ENCODE assay signal across 9 cellular contexts in genomic region chr11:78646564-78647185, GRCh38.
A peak's percentile ranks its signal among the peaks of the same experiment; 100 is the strongest.
DNase-seq lines count a peak whose midpoint lies in the region; ATAC-seq and TF ChIP-seq lines count a peak whose summit lies in the region.
"Had no signal": no experiment of that assay in that cellular context is flagged by ENCODE, and none has a peak within 500 bp of the region (broad histone marks: within the 10 kb centered on the region; RNA-seq: fewer than 3 reads in every experiment).

No MANE protein-coding gene starts in this region.

- H3K27ac ChIP-seq in HEK293 (ENCODE audit: extremely low read depth, low read depth, low read length) (no peak overlapping the region), VCaP (no peak overlapping the region)
- H3K27ac ChIP-seq: SJSA1 had no signal

- no peak overlapping the region for H3K27ac Mint-ChIP-seq in memory B cell

- no peaks in the 10 kb centered on the region for H3K4me1 ChIP-seq in HEK293 (ENCODE audit: control insufficient read depth, insufficient read depth, low read length)
- H3K4me1 ChIP-seq: SJSA1 had no signal

- no peak overlapping the region for H3K4me3 Mint-ChIP-seq in memory B cell

- peaks cover 15% of the 10 kb centered on the region for H3K27me3 Mint-ChIP-seq in memory B cell

- POLR2A ChIA-PET in HEK293 (lab: Yijun Ruan, JAX): interaction anchor here (1.1 to 1.3 kb wide), 2 partner anchors 69 to 1309 kb away, joined by 3 read pairs; no protein-coding TSS in a partner anchor

- ATAC-seq in memory B cell (ENCODE audit: low read depth): peak; percentile 59
- ATAC-seq in stimulated activated naive CD8-positive, alpha-beta T cell treated with anti-CD3 and anti-CD28 coated beads, Interleukin-15, Interleukin-2, amounts not matched to agents 100 U/mL and 50 U/mL, for 24 hours: no peak

- CTCF ChIA-PET in HEK293 (lab: Yijun Ruan, JAX): interaction anchor here (0.6 to 7.0 kb wide), 49 partner anchors 8 to 846 kb away, joined by 3 to 108 read pairs (median 4); no protein-coding TSS in a partner anchor

- no peaks in the 10 kb centered on the region for H3K36me3 Mint-ChIP-seq in memory B cell

- no peaks in the 10 kb centered on the region for H3K9me3 Mint-ChIP-seq in memory B cell

- H3K4me3 ChIP-seq in HEK293 (ENCODE audit: low read depth, low read length): no peak overlapping the region
- H3K4me3 ChIP-seq in choroid plexus epithelial cell (ENCODE audit: low read depth, low read length): no peak overlapping the region
- H3K4me3 ChIP-seq: SJSA1 had no signal

- H3K9me3 ChIP-seq in HEK293 (ENCODE audit: control insufficient read depth, insufficient read depth, low read depth, low read length): no peaks in the 10 kb centered on the region
- H3K9me3 ChIP-seq: SJSA1 had no signal

- DNase-seq in DMS114 treated with DMSO at 0.1 percent for 48 hours (lab: John Stamatoyannopoulos, UW; ENCODE audit: unreplicated experiment) (peak; percentile 10), NCI-H2107 treated with DMSO at 0.1 percent for 48 hours (lab: John Stamatoyannopoulos, UW; ENCODE audit: unreplicated experiment) (peak; percentile 79), choroid plexus epithelial cell (ENCODE audit: low read depth) (peak; percentile 64), memory B cell (ENCODE audit: low spot score in 2 of 2) (peak; percentile 47 to 50), OCI-M2 (lab: John Stamatoyannopoulos, UW; ENCODE audit: unreplicated experiment) (no peak)
- peak; percentile 64 for DNase-seq in stimulated activated naive CD8-positive, alpha-beta T cell treated with anti-CD3 and anti-CD28 coated beads, Interleukin-15, Interleukin-2, amounts not matched to agents 100 U/mL and 50 U/mL, for 24 hours

- no peaks in the 10 kb centered on the region for H3K36me3 ChIP-seq in HEK293 (ENCODE audit: control insufficient read depth in 2 of 2, insufficient read depth in 1 of 2, low read length in 2 of 2)
- H3K36me3 ChIP-seq: SJSA1 had no signal

- H3K4me1 Mint-ChIP-seq in memory B cell: peaks cover 2% of the 10 kb centered on the region

- peak; percentile 63; the same call in 1 of the 2 replicates for TF ChIP-seq CTCF in HEK293 (tag by site-specific recombination; IDR thresholded peaks at IDR 0.05)
- TF ChIP-seq CTCF in VCaP (conservative IDR thresholded peaks at IDR 0.05): peak; percentile 90
- peak; percentile 79 for TF ChIP-seq CTCF in choroid plexus epithelial cell (conservative IDR thresholded peaks at IDR 0.05; ENCODE audit: low read depth, low read length)

TF ChIP-seq in HEK293, 187 proteins besides CTCF, POLR2A, EP300 and RAD21 (continues in another document):
- TF ChIP-seq ZNF324 (tag by site-specific recombination; IDR thresholded peaks at IDR 0.05) (no peak), ZNF561 (tag by site-specific recombination; IDR thresholded peaks at IDR 0.05; ENCODE audit: borderline replicate concordance) (no peak), ZFP41 (tag by site-specific recombination; IDR thresholded peaks at IDR 0.05; ENCODE audit: borderline replicate concordance) (no peak), KLF17 (tag by site-specific recombination; IDR thresholded peaks at IDR 0.05) (no peak), ZFP37 (tag by site-specific recombination; IDR thresholded peaks at IDR 0.05) (0 out of 2 replicates have a peak, but pooled peaks have one; percentile 33), ZNF785 (tag by site-specific recombination; IDR thresholded peaks at IDR 0.05) (no peak), ZNF292 (tag by site-specific recombination; IDR thresholded peaks at IDR 0.05; ENCODE audit: borderline replicate concordance, low read depth) (no peak), ZBTB48 (tag by site-specific recombination; IDR thresholded peaks at IDR 0.05) (no peak), ZNF660 (tag by site-specific recombination; IDR thresholded peaks at IDR 0.05) (0 out of 2 replicates have a peak, but pooled peaks have one; percentile 23), ZNF391 (tag by site-specific recombination; IDR thresholded peaks at IDR 0.05; ENCODE audit: borderline replicate concordance, low read depth) (no peak), ZNF398 (tag by site-specific recombination; IDR thresholded peaks at IDR 0.05) (no peak), ZNF777 (tag by site-specific recombination; IDR thresholded peaks at IDR 0.05; ENCODE audit: borderline replicate concordance) (no peak), ZNF146 (tag by site-specific recombination; IDR thresholded peaks at IDR 0.05) (no peak), ZNF654 (tag by site-specific recombination; IDR thresholded peaks at IDR 0.05; ENCODE audit: low read depth) (peak; percentile 65), ZNF23 (tag by site-specific recombination; IDR thresholded peaks at IDR 0.05; ENCODE audit: borderline replicate concordance) (no peak), KLF10 (tag by site-specific recombination; IDR thresholded peaks at IDR 0.05) (no peak), ZNF302 (tag by site-specific recombination; IDR thresholded peaks at IDR 0.05; ENCODE audit: low read depth) (no peak), ZNF677 (tag by site-specific recombination; IDR thresholded peaks at IDR 0.05) (no peak), IKZF3 (tag by site-specific recombination; IDR thresholded peaks at IDR 0.05) (no peak), ZNF530 (tag by site-specific recombination; IDR thresholded peaks at IDR 0.05; ENCODE audit: low read depth) (no peak), ZEB2 (tag by site-specific recombination; IDR thresholded peaks at IDR 0.05) (peak; percentile 67; the same call in 1 of the 2 replicates), ZNF544 (tag by site-specific recombination; IDR thresholded peaks at IDR 0.05) (no peak), PRDM1 (tag by site-specific recombination; IDR thresholded peaks at IDR 0.05) (peak; percentile 75), ZNF2 (tag by site-specific recombination; IDR thresholded peaks at IDR 0.05) (peak; percentile 78)
- TF ChIP-seq, protein P1, sequence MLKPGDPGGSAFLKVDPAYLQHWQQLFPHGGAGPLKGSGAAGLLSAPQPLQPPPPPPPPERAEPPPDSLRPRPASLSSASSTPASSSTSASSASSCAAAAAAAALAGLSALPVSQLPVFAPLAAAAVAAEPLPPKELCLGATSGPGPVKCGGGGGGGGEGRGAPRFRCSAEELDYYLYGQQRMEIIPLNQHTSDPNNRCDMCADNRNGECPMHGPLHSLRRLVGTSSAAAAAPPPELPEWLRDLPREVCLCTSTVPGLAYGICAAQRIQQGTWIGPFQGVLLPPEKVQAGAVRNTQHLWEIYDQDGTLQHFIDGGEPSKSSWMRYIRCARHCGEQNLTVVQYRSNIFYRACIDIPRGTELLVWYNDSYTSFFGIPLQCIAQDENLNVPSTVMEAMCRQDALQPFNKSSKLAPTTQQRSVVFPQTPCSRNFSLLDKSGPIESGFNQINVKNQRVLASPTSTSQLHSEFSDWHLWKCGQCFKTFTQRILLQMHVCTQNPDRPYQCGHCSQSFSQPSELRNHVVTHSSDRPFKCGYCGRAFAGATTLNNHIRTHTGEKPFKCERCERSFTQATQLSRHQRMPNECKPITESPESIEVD (tag by site-specific recombination; IDR thresholded peaks at IDR 0.05): no peak
- TF ChIP-seq, protein P2, sequence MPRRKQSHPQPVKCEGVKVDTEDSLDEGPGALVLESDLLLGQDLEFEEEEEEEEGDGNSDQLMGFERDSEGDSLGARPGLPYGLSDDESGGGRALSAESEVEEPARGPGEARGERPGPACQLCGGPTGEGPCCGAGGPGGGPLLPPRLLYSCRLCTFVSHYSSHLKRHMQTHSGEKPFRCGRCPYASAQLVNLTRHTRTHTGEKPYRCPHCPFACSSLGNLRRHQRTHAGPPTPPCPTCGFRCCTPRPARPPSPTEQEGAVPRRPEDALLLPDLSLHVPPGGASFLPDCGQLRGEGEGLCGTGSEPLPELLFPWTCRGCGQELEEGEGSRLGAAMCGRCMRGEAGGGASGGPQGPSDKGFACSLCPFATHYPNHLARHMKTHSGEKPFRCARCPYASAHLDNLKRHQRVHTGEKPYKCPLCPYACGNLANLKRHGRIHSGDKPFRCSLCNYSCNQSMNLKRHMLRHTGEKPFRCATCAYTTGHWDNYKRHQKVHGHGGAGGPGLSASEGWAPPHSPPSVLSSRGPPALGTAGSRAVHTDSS (tag by site-specific recombination; IDR thresholded peaks at IDR 0.05): no peak
- TF ChIP-seq, protein P3, sequence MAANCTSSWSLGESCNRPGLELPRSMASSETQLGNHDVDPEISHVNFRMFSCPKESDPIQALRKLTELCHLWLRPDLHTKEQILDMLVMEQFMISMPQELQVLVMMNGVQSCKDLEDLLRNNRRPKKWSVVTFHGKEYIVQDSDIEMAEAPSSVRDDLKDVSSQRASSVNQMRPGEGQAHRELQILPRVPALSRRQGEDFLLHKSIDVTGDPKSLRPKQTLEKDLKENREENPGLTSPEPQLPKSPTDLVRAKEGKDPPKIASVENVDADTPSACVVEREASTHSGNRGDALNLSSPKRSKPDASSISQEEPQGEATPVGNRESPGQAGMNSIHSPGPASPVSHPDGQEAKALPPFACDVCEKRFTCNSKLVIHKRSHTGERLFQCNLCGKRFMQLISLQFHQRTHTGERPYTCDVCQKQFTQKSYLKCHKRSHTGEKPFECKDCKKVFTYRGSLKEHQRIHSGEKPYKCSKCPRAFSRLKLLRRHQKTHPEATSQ (tag by site-specific recombination; IDR thresholded peaks at IDR 0.05): no peak
